ENCODE assay signal across 11 cellular contexts in genomic region chr3:11570789-11571495, GRCh38.
DNase-seq lines count a peak whose midpoint lies in the region; ATAC-seq, FAIRE-seq and TF ChIP-seq lines count a peak whose summit lies in the region.
"Had no signal": no experiment of that assay in that cellular context is flagged by ENCODE, and none has a peak within 500 bp of the region (broad histone marks: within the 10 kb centered on the region; RNA-seq: fewer than 3 reads in every experiment).

No MANE protein-coding gene starts in this region.

- H3K4me1 ChIP-seq in ascending aorta (peaks cover 16 to 41% of the 10 kb centered on the region in 2 donors), suprapubic skin (peaks cover 52% of the 10 kb centered on the region)

- FAIRE-seq in HTR-8/SVneo (lab: Jason Lieb, UNC) = peak; percentile 9
- FAIRE-seq: islet of Langerhans had no signal

- intact Hi-C loops in ascending aorta (cut with DNase I) = no loop called here
- intact Hi-C loops in left colon (cut with DNase I, micrococcal nuclease) = no loop called here

- TF ChIP-seq POLR2A in suprapubic skin (IDR thresholded peaks at IDR 0.05) = no peak

- no peaks in the 10 kb centered on the region for H3K27me3 ChIP-seq in ascending aorta
- H3K27me3 ChIP-seq in suprapubic skin = no peaks in the 10 kb centered on the region
- H3K27me3 ChIP-seq: MG63 had no signal

- DNase-seq in HTR-8/SVneo (ENCODE audit: insufficient read length, low spot score) (no peak), ascending aorta (ENCODE audit: low spot score in 2 of 2) (no peak), left colon (no peak), suprapubic skin (ENCODE audit: low spot score in 2 of 2) (peak; percentile 71 to 79), KG1 (lab: John Stamatoyannopoulos, UW) (no peak)
- DNase-seq: GF-D8, MG63, OCI-M1 had no signal

- H3K4me3 ChIP-seq in ascending aorta (no peak overlapping the region), suprapubic skin (no peak overlapping the region)
- H3K4me3 ChIP-seq: MG63 had no signal

- TF ChIP-seq CTCF in ascending aorta (IDR thresholded peaks at IDR 0.05) = no peak
- TF ChIP-seq CTCF in suprapubic skin (IDR thresholded peaks at IDR 0.05) = no peak

- H3K27ac ChIP-seq in ascending aorta = peak overlapping the region; percentile 97 to 99
- H3K27ac ChIP-seq in suprapubic skin = peak overlapping the region; percentile 93

- WGBS in suprapubic skin = 78% methylated on average over 20 of the region's 20 CpGs

- no peak for TF ChIP-seq EP300 in suprapubic skin (IDR thresholded peaks at IDR 0.05)

- H3K9me3 ChIP-seq in ascending aorta (no peaks in the 10 kb centered on the region), suprapubic skin (no peaks in the 10 kb centered on the region)
- H3K9me3 ChIP-seq: MG63 had no signal

- ATAC-seq in left colon (peak; percentile 22), GM19467 (IDR thresholded peaks at IDR 0.05; ENCODE audit: unreplicated experiment) (no peak), HG02759 (IDR thresholded peaks at IDR 0.05; ENCODE audit: unreplicated experiment) (no peak)

- peaks cover 0 to 8% of the 10 kb centered on the region in 2 donors for H3K36me3 ChIP-seq in ascending aorta
- H3K36me3 ChIP-seq in suprapubic skin = peaks cover 23% of the 10 kb centered on the region

Comparison
In these comparisons a context has a peak if more than half of its experiments do, and no peak if none do; other contexts are left out.
1. DNase-seq: peak in suprapubic skin (2 of 2); none in HTR-8/SVneo (single experiment), ascending aorta (0 of 2), left colon (0 of 2) and KG1 (single experiment).